Comparison of ENCODE assay signal across 15 cellular contexts in genomic region chr10:121811386-121811785, GRCh38.
A peak's percentile ranks its signal among the peaks of the same experiment; 100 is the strongest.
DNase-seq lines count a peak whose midpoint lies in the region; TF ChIP-seq lines count a peak whose summit lies in the region.
"Had no signal": no experiment of that assay in that cellular context is flagged by ENCODE, and none has a peak within 500 bp of the region (broad histone marks: within the 10 kb centered on the region; RNA-seq: fewer than 3 reads in every experiment).

No MANE protein-coding gene starts in this region.

- no peaks in the 10 kb centered on the region for H3F3A ChIP-seq in smooth muscle cell (ENCODE audit: low read depth)

- H3K4me2 ChIP-seq in osteoblast (ENCODE audit: insufficient read depth, low read length) (no peak overlapping the region), smooth muscle cell (peak overlapping the region; percentile 7)

- H3K9me3 ChIP-seq in osteoblast (ENCODE audit: low read depth, low read length) (no peaks in the 10 kb centered on the region), smooth muscle cell (replicated peaks; ENCODE audit: low read depth) (no peaks in the 10 kb centered on the region)
- H3K9me3 ChIP-seq: HAP-1 had no signal

- H3K79me2 ChIP-seq in osteoblast (ENCODE audit: insufficient read depth, low read length) (no peaks in the 10 kb centered on the region), smooth muscle cell (ENCODE audit: low read depth) (no peaks in the 10 kb centered on the region)

- DNase-seq in osteoblast (ENCODE audit: insufficient read length, low spot score, missing footprints) (peak; percentile 22), smooth muscle cell (lab: John Stamatoyannopoulos, UW; ENCODE audit: unreplicated experiment) (no peak), coronary artery (ENCODE audit: low spot score) (no peak), Kasumi-1 (lab: John Stamatoyannopoulos, UW) (no peak)
- DNase-seq in stimulated activated naive CD4-positive, alpha-beta T cell treated with Interleukin-2 at 50 U/mL for 16 hours (lab: John Stamatoyannopoulos, UW): no peak
- DNase-seq: C1 segment of cervical spinal cord; Calu3; CD4-positive, alpha-beta memory T cell; COR-L47; DMS53; DMS79 treated with DMSO at 0.1 percent for 48 hours; GOT3; HFFc6 had no signal

- TF ChIP-seq CTCF in VCaP (conservative IDR thresholded peaks at IDR 0.05) (no peak), osteoblast (IDR thresholded peaks at IDR 0.05; ENCODE audit: extremely low read depth, low read depth, low read length) (no peak), smooth muscle cell (IDR thresholded peaks at IDR 0.05; ENCODE audit: borderline replicate concordance, insufficient read depth, poor library complexity, severe bottlenecking) (no peak), coronary artery (IDR thresholded peaks at IDR 0.05) (no peak)

- H3K4me3 ChIP-seq in osteoblast (ENCODE audit: insufficient read depth, low read length): no peak overlapping the region
- no peak overlapping the region for H3K4me3 ChIP-seq in smooth muscle cell
- no peak overlapping the region for H3K4me3 ChIP-seq in coronary artery
- H3K4me3 ChIP-seq: HAP-1 had no signal

- H3K4me1 ChIP-seq in osteoblast (ENCODE audit: insufficient read depth, low read length) (peaks cover 3% of the 10 kb centered on the region), smooth muscle cell (ENCODE audit: low read depth) (no peaks in the 10 kb centered on the region)

- H3K36me3 ChIP-seq in osteoblast (ENCODE audit: insufficient read depth, low read length) (no peaks in the 10 kb centered on the region), smooth muscle cell (ENCODE audit: low read depth) (no peaks in the 10 kb centered on the region)
- H3K36me3 ChIP-seq: HAP-1 had no signal

- H3K27me3 ChIP-seq in osteoblast (ENCODE audit: insufficient read depth, low read length): no peaks in the 10 kb centered on the region
- no peaks in the 10 kb centered on the region for H3K27me3 ChIP-seq in smooth muscle cell (ENCODE audit: low read depth)

- H3K9ac ChIP-seq in smooth muscle cell (ENCODE audit: low read depth): no peak overlapping the region

- H4K20me1 ChIP-seq in osteoblast (ENCODE audit: insufficient read depth, low read length) (no peaks in the 10 kb centered on the region), smooth muscle cell (ENCODE audit: low read depth) (no peaks in the 10 kb centered on the region)

- 48% methylated on average over 2 of the region's 2 CpGs for whole genome bisulfite sequencing in smooth muscle cell (ENCODE audit: low lambda C conversion rate)

- no peak overlapping the region for H2AFZ ChIP-seq in osteoblast (ENCODE audit: low read length)
- no peak overlapping the region for H2AFZ ChIP-seq in smooth muscle cell (ENCODE audit: low read depth)

- H3K27ac ChIP-seq in VCaP (peak overlapping the region; percentile 15; the same call in 1 of the 2 replicates), osteoblast (ENCODE audit: low read depth, low read length) (no peak overlapping the region), smooth muscle cell (ENCODE audit: low read depth) (peak overlapping the region; percentile 57), coronary artery (no peak overlapping the region)

Comparison
In these comparisons a context has a peak if more than half of its experiments do, and no peak if none do; other contexts are left out.
1. H3K27ac ChIP-seq: peak in VCaP (single experiment) and smooth muscle cell (single experiment); none in osteoblast (single experiment) and coronary artery (0 of 2).